1 cellular context compared by ENCODE assay signal in the genomic region with DNA sequence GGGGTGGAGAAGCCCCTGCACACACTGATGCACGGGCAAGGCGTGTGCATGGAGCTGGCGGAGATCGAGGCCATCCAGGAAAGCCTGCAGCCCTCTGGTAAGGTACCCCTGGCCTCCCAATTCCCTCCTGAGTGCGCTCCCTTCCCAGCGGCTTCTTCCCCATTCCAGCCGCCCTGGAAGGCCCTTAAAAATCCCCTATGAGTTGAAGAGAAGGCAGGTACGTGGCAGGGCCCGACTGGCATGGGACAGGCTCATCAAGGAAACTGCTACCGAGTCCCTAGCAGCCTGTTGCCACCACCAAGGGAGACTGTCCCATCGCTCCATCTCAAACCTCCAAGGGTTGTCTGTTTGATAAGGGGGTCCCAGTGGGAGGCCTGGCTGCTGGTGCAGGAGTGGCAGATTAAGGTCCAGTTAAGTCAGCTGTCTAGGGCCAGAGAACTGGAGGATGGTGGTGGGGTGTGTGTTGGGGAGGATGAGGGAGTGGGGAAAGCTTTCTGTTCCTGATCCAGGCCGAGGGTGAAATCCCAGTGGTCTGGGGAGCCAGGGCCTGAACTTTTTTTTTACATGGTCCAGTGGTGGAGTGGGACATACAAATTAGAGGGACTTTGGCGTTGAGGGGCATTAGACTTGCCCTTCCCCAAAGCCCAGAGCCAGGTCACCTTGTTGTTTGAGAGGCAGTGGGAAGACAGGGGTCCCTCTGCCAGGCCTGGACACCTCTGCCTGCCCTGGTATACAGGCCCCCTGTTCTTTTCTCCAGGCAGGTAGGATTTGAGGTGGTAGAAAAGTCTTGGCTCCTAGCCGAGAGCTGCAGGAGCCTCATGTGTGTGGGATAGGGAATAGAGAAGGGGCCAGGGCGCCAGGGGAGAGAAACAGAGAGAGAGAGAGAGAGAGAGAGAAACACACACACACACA.
TF ChIP-seq lines count a peak whose summit lies in the region.

No MANE protein-coding gene starts in this region.

TF ChIP-seq in HepG2, 621 proteins besides CTCF, POLR2A, EP300 and RAD21 (continued from another document):
- TF ChIP-seq, protein P1, sequence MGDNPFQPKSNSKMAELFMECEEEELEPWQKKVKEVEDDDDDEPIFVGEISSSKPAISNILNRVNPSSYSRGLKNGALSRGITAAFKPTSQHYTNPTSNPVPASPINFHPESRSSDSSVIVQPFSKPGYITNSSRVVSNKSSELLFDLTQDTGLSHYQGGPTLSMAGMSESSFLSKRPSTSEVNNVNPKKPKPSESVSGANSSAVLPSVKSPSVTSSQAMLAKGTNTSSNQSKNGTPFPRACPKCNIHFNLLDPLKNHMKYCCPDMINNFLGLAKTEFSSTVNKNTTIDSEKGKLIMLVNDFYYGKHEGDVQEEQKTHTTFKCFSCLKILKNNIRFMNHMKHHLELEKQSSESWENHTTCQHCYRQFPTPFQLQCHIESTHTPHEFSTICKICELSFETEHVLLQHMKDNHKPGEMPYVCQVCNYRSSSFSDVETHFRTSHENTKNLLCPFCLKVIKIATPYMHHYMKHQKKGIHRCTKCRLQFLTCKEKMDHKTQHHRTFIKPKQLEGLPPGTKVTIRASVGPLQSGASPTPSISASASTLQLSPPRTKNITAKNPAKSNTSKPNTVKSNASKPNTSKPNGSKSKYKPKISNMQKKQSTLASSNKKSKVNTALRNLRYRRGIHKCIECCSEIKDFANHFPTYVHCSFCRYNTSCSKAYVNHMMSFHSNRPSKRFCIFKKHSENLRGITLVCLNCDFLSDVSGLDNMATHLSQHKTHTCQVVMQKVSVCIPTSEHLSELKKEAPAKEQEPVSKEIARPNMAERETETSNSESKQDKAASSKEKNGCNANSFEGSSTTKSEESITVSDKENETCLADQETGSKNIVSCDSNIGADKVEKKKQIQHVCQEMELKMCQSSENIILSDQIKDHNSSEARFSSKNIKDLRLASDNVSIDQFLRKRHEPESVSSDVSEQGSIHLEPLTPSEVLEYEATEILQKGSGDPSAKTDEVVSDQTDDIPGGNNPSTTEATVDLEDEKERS (CRISPR knock-in tag; IDR thresholded peaks at IDR 0.05): no peak
- TF ChIP-seq ZFY (CRISPR knock-in tag; IDR thresholded peaks at IDR 0.05) (no peak), ZNF451 (CRISPR knock-in tag; IDR thresholded peaks at IDR 0.05) (no peak), HNRNPLL (IDR thresholded peaks at IDR 0.05; ENCODE audit: low read depth, low read length, poor library complexity, severe bottlenecking) (peak; percentile 32), KAT8 (CRISPR knock-in tag; IDR thresholded peaks at IDR 0.05) (no peak), ISX (CRISPR knock-in tag; conservative IDR thresholded peaks at IDR 0.05) (no peak), ATF7-NPFF (CRISPR knock-in tag; IDR thresholded peaks at IDR 0.05; ENCODE audit: low read depth) (no peak), ZNF724P (CRISPR knock-in tag; IDR thresholded peaks at IDR 0.05; ENCODE audit: borderline replicate concordance) (no peak; the same call in 1 of the 2 replicates), MAFK (conservative IDR thresholded peaks at IDR 0.05 in 1 of 2, IDR thresholded peaks at IDR 0.05 in 1 of 2; ENCODE audit: low read length in 2 of 2) (no peak), DR1 (CRISPR knock-in tag; IDR thresholded peaks at IDR 0.05) (no peak), ZNF350 (CRISPR knock-in tag; IDR thresholded peaks at IDR 0.05; ENCODE audit: borderline replicate concordance, low read depth) (no peak), PHF8 (CRISPR knock-in tag; IDR thresholded peaks at IDR 0.05) (no peak), ZNF160 (CRISPR knock-in tag; IDR thresholded peaks at IDR 0.05) (no peak), RFXAP (CRISPR knock-in tag; IDR thresholded peaks at IDR 0.05; ENCODE audit: borderline replicate concordance) (no peak; the same call in 1 of the 2 replicates), ZNF713 (CRISPR knock-in tag; IDR thresholded peaks at IDR 0.05) (no peak), SMARCC2 (IDR thresholded peaks at IDR 0.05) (no peak), RARG (CRISPR knock-in tag; IDR thresholded peaks at IDR 0.05; ENCODE audit: low read depth) (no peak), HMG20A (CRISPR knock-in tag; IDR thresholded peaks at IDR 0.05; ENCODE audit: borderline replicate concordance) (no peak), NFE2L1 (CRISPR knock-in tag; IDR thresholded peaks at IDR 0.05; ENCODE audit: borderline replicate concordance) (no peak), PHF20 (CRISPR knock-in tag; IDR thresholded peaks at IDR 0.05) (no peak), BRD4 (CRISPR knock-in tag; IDR thresholded peaks at IDR 0.05) (no peak), NR2C2 (CRISPR knock-in tag; IDR thresholded peaks at IDR 0.05; ENCODE audit: borderline replicate concordance) (no peak)
- TF ChIP-seq, protein P2, sequence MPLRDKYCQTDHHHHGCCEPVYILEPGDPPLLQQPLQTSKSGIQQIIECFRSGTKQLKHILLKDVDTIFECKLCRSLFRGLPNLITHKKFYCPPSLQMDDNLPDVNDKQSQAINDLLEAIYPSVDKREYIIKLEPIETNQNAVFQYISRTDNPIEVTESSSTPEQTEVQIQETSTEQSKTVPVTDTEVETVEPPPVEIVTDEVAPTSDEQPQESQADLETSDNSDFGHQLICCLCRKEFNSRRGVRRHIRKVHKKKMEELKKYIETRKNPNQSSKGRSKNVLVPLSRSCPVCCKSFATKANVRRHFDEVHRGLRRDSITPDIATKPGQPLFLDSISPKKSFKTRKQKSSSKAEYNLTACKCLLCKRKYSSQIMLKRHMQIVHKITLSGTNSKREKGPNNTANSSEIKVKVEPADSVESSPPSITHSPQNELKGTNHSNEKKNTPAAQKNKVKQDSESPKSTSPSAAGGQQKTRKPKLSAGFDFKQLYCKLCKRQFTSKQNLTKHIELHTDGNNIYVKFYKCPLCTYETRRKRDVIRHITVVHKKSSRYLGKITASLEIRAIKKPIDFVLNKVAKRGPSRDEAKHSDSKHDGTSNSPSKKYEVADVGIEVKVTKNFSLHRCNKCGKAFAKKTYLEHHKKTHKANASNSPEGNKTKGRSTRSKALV (CRISPR knock-in tag; IDR thresholded peaks at IDR 0.05): peak; percentile 37
- TF ChIP-seq, protein P3, sequence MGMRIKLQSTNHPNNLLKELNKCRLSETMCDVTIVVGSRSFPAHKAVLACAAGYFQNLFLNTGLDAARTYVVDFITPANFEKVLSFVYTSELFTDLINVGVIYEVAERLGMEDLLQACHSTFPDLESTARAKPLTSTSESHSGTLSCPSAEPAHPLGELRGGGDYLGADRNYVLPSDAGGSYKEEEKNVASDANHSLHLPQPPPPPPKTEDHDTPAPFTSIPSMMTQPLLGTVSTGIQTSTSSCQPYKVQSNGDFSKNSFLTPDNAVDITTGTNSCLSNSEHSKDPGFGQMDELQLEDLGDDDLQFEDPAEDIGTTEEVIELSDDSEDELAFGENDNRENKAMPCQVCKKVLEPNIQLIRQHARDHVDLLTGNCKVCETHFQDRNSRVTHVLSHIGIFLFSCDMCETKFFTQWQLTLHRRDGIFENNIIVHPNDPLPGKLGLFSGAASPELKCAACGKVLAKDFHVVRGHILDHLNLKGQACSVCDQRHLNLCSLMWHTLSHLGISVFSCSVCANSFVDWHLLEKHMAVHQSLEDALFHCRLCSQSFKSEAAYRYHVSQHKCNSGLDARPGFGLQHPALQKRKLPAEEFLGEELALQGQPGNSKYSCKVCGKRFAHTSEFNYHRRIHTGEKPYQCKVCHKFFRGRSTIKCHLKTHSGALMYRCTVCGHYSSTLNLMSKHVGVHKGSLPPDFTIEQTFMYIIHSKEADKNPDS (CRISPR knock-in tag; IDR thresholded peaks at IDR 0.05): no peak
- TF ChIP-seq, protein P4, sequence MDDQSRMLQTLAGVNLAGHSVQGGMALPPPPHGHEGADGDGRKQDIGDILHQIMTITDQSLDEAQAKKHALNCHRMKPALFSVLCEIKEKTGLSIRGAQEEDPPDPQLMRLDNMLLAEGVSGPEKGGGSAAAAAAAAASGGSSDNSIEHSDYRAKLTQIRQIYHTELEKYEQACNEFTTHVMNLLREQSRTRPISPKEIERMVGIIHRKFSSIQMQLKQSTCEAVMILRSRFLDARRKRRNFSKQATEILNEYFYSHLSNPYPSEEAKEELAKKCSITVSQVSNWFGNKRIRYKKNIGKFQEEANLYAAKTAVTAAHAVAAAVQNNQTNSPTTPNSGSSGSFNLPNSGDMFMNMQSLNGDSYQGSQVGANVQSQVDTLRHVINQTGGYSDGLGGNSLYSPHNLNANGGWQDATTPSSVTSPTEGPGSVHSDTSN (CRISPR knock-in tag; IDR thresholded peaks at IDR 0.05; ENCODE audit: borderline replicate concordance): 0 out of 2 replicates have a peak, but pooled peaks have one; percentile 2
- TF ChIP-seq, protein P5, sequence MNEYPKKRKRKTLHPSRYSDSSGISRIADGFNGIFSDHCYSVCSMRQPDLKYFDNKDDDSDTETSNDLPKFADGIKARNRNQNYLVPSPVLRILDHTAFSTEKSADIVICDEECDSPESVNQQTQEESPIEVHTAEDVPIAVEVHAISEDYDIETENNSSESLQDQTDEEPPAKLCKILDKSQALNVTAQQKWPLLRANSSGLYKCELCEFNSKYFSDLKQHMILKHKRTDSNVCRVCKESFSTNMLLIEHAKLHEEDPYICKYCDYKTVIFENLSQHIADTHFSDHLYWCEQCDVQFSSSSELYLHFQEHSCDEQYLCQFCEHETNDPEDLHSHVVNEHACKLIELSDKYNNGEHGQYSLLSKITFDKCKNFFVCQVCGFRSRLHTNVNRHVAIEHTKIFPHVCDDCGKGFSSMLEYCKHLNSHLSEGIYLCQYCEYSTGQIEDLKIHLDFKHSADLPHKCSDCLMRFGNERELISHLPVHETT (CRISPR knock-in tag; conservative IDR thresholded peaks at IDR 0.05): no peak
TF ChIP-seq in HepG2: peak in this region for 56.
